ENCODE assay signal across 1 cellular context in the genomic region with DNA sequence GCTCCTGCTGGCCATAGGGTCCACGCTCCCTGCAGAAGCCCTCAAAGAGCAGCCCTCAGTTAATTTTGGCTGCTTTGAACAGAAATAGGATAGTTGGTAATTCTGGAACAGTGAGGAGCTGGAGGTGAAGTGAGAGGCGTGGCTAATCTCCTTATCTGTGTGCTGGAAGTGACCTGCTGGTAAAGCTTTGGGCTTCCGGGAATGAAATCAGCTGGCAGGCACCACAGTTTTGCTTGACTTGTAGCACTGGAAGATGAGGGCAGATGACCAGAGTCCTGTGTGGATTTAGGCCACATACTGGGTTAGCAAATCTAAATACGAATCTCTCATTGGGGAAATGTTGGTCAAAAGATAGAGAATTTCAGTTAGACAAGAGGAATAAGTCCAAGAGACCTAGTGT.
TF ChIP-seq lines count a peak whose summit lies in the region.

No MANE protein-coding gene starts in this region.

TF ChIP-seq in GM12878, 131 proteins besides CTCF, POLR2A, EP300 and RAD21:
- TF ChIP-seq JUND (IDR thresholded peaks at IDR 0.05; ENCODE audit: low read depth, low read length) (no peak), E2F8 (IDR thresholded peaks at IDR 0.05; ENCODE audit: low read depth, partially characterized antibody) (no peak), SKIL (IDR thresholded peaks at IDR 0.05; ENCODE audit: low read depth, poor library complexity, severe bottlenecking) (no peak), CHD4 (IDR thresholded peaks at IDR 0.05) (no peak), SP1 (IDR thresholded peaks at IDR 0.05; ENCODE audit: low read depth, low read length) (no peak), IRF5 (IDR thresholded peaks at IDR 0.05; ENCODE audit: borderline replicate concordance) (no peak)
- TF ChIP-seq, protein P1, sequence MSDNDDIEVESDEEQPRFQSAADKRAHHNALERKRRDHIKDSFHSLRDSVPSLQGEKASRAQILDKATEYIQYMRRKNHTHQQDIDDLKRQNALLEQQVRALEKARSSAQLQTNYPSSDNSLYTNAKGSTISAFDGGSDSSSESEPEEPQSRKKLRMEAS (IDR thresholded peaks at IDR 0.05; ENCODE audit: low read depth, low read length) = no peak
